18 cellular contexts compared by ENCODE assay signal in the genomic region with DNA sequence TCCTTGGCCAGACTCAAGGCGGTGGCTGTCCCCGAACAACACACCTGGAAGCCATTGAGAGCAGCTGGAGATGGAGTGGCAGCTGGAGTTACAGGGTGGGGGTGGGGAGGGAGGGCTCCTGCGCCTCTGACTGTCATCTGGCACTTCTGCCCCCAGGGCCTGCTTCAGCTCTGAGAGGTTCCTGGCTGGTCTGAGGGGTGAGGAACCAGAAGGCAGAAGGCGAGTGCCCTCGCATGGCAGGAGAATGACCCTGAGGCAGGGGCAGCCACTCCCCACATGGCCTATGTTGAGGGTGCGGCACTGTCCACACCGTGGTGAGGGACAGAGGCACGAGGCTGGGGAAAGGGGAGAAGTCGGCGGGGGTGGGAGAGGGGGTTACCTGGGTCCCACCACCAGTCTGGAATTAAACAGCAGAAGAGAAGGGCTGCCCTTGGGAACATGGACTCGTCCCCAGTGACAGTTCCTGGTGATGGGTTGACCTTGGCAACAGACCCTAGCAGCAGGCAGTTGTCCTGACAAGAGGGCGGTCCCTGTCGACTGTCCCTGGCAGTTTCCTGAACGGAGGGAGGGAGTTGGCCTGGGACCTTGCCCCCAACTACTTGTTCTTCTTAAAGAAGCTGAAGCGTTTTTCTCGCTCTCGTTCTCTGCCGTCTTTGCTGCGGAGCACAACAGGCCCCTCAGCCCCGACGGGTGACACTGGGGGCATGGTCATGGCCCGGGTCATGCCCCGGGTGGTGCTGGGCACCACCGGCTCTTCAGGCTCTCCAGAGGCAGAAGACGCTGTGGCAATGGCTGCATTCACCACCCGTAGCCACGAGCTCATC. TPM values are rescaled to one million over a fixed set of nuclear protein-coding genes. Genes with fewer than 3 reads are reported as not detected.
DNase-seq lines count a peak whose midpoint lies in the region; ATAC-seq and FAIRE-seq lines count a peak whose summit lies in the region.
"Had no signal": no experiment of that assay in that cellular context is flagged by ENCODE, and none has a peak within 500 bp of the region (broad histone marks: within the 10 kb centered on the region; RNA-seq: fewer than 3 reads in every experiment).

No MANE protein-coding gene starts in this region.

- H3K27ac Mint-ChIP-seq in T-helper 17 cell (no peak overlapping the region), memory B cell (peak overlapping the region; percentile 49)

- H3K9me3 ChIP-seq in T-helper 17 cell (ENCODE audit: control insufficient read depth, low read length, poor library complexity, severe bottlenecking), result no peaks in the 10 kb centered on the region
- H3K9me3 ChIP-seq: ascending aorta, uterus had no signal

- no peaks in the 10 kb centered on the region for H3K9me3 Mint-ChIP-seq in memory B cell
- H3K9me3 Mint-ChIP-seq: CD8-positive, alpha-beta memory T cell had no signal

- DNase-seq in activated effector memory CD4-positive, alpha-beta T cell treated with anti-CD3 and anti-CD28 coated beads, Interleukin-2, amount 50 U/mL, for 16 hours, result peak; percentile 38
- no peak for DNase-seq in activated effector memory CD4-positive, alpha-beta T cell treated with Interleukin-2 at 50 U/mL for 16 hours
- DNase-seq in T-helper 17 cell (no peak), memory B cell (ENCODE audit: low spot score in 2 of 2) (no peak), urothelium cell line (ENCODE audit: low spot score) (no peak), epidermal melanocyte (ENCODE audit: insufficient read length, low spot score) (no peak)
- DNase-seq in stimulated activated CD8-positive, alpha-beta memory T cell treated with anti-CD3 and anti-CD28 coated beads, Interleukin-4, amount 100 ng/mL, for 48 hours, result no peak
- no peak for DNase-seq in activated CD8-positive, alpha-beta memory T cell treated with anti-CD3 and anti-CD28 coated beads, Interleukin-2, amount 50 U/mL, for 48 hours
- DNase-seq: ACHN; activated gamma-delta T cell treated with Interleukin-2 at 50 U/mL for 16 hours; CD8-positive, alpha-beta memory T cell; hypothalamus; Right ventricle myocardium superior; stimulated activated CD4-positive, alpha-beta T cell treated with anti-CD3 and anti-CD28 coated beads, Interleukin-12 subunit alpha, Interleukin-12 subunit beta, amount 100 ng/mL, for 4 hours; stimulated activated naive CD4-positive, alpha-beta T cell; uterus had no signal

- FAIRE-seq in urothelium cell line (lab: Jason Lieb, UNC), result peak; percentile 74

- ATAC-seq in T-helper 17 cell (no peak), memory B cell (ENCODE audit: low read depth) (no peak)
- ATAC-seq: left lobe of liver had no signal

- H3K36me3 Mint-ChIP-seq in T-helper 17 cell (ENCODE audit: low read depth), result peaks cover 2% of the 10 kb centered on the region
- H3K36me3 Mint-ChIP-seq in memory B cell, result no peaks in the 10 kb centered on the region
- H3K36me3 Mint-ChIP-seq: CD8-positive, alpha-beta memory T cell had no signal

- H3K27me3 Mint-ChIP-seq in T-helper 17 cell, result no peaks in the 10 kb centered on the region
- no peaks in the 10 kb centered on the region for H3K27me3 Mint-ChIP-seq in memory B cell
- H3K27me3 Mint-ChIP-seq: CD8-positive, alpha-beta memory T cell had no signal

- peaks cover 3% of the 10 kb centered on the region for H3K4me1 Mint-ChIP-seq in T-helper 17 cell
- no peaks in the 10 kb centered on the region for H3K4me1 Mint-ChIP-seq in memory B cell
- H3K4me1 Mint-ChIP-seq: CD8-positive, alpha-beta memory T cell had no signal

- H3K4me3 Mint-ChIP-seq in T-helper 17 cell (peak overlapping the region; percentile 57), memory B cell (no peak overlapping the region)
- H3K4me3 Mint-ChIP-seq: CD8-positive, alpha-beta memory T cell had no signal

RNA-seq across cellular contexts. Expression of a gene that starts 7.8 kb away (rescaled TPM):
- total RNA-seq in T-helper 17 cell, result 1 to 10 TPM; 7.3 to 9.9 TPM

RNA-seq across cellular contexts. Expression of a gene that starts 43.5 kb away (rescaled TPM):
- under 1 TPM in 1 of 2 donors, not detected in 1; 0.23 TPM for total RNA-seq in T-helper 17 cell

RNA-seq across cellular contexts. Expression of a gene that starts 47.0 kb away (rescaled TPM):
- 100 to 1,000 TPM; 205 to 261 TPM for total RNA-seq in T-helper 17 cell
